In genomic region chr4:151801547-151802516, GRCh38 we compare ENCODE assay signal across 9 cellular contexts. TPM values are rescaled to one million over a fixed set of nuclear protein-coding genes. Genes with fewer than 3 reads are reported as not detected.
A peak's percentile ranks its signal among the peaks of the same experiment; 100 is the strongest.
DNase-seq lines count a peak whose midpoint lies in the region; ATAC-seq and TF ChIP-seq lines count a peak whose summit lies in the region.
"Had no signal": no experiment of that assay in that cellular context is flagged by ENCODE, and none has a peak within 500 bp of the region (broad histone marks: within the 10 kb centered on the region; RNA-seq: fewer than 3 reads in every experiment).

No MANE protein-coding gene starts in this region.

- BruUV-seq in Calu3 (replicated peaks; lab: Mats Ljungman, UMichigan): no TSS peak

- no peaks in the 10 kb centered on the region for H3K36me3 Mint-ChIP-seq in Calu3 (ENCODE audit: insufficient read depth, unreplicated experiment)
- H3K36me3 Mint-ChIP-seq in activated T-helper 17 cell treated with anti-CD3 and anti-CD28 coated beads, Interleukin-2, amount 50 U/mL, for 72 hours (ENCODE audit: low read depth): no peaks in the 10 kb centered on the region
- no peaks in the 10 kb centered on the region for H3K36me3 Mint-ChIP-seq in glutamatergic neuron (ENCODE audit: unreplicated experiment)

- no peak overlapping the region for H3K27ac Mint-ChIP-seq in Calu3 (ENCODE audit: unreplicated experiment)
- no peak overlapping the region for H3K27ac Mint-ChIP-seq in activated T-helper 17 cell treated with anti-CD3 and anti-CD28 coated beads, Interleukin-2, amount 50 U/mL, for 72 hours
- no peak overlapping the region for H3K27ac Mint-ChIP-seq in glutamatergic neuron (ENCODE audit: unreplicated experiment)
- H3K27ac Mint-ChIP-seq: activated naive CD8-positive, alpha-beta T cell had no signal

- CTCF ChIA-PET in Calu3 (lab: Charles Lee): interaction anchor here (0.7 kb wide), 1 partner anchor 593 kb away, joined by 9 read pairs; no protein-coding TSS in a partner anchor

- DNase-seq in Calu3 (peak; percentile 46), H4 (ENCODE audit: low spot score) (peak; percentile 62), RPMI7951 (ENCODE audit: low read depth) (peak; percentile 44), glutamatergic neuron (peak; percentile 74), middle frontal gyrus (ENCODE audit: extremely low spot score, low spot score) (no peak)
- DNase-seq in stimulated activated CD4-positive, alpha-beta T cell treated with anti-CD3 and anti-CD28 coated beads, Interleukin-1b, Interleukin-23, amount 100 ng/mL, for 4 hours (ENCODE audit: low read depth in 2 of 2): peak; percentile 56 to 57

- no peaks in the 10 kb centered on the region for H3K4me1 Mint-ChIP-seq in Calu3 (ENCODE audit: low read depth, unreplicated experiment)
- no peaks in the 10 kb centered on the region for H3K4me1 Mint-ChIP-seq in activated T-helper 17 cell treated with anti-CD3 and anti-CD28 coated beads, Interleukin-2, amount 50 U/mL, for 72 hours
- H3K4me1 Mint-ChIP-seq in glutamatergic neuron (ENCODE audit: low read depth, unreplicated experiment): peaks cover 2% of the 10 kb centered on the region

- ATAC-seq in activated T-helper 17 cell treated with anti-CD3 and anti-CD28 coated beads, Interleukin-2, amount 50 U/mL, for 72 hours (replicated peaks): peak; percentile 69
- ATAC-seq in GM19455 (IDR thresholded peaks at IDR 0.05; ENCODE audit: unreplicated experiment): no peak

- TF ChIP-seq CTCF in Calu3 (IDR thresholded peaks at IDR 0.05; ENCODE audit: unreplicated experiment) (peak; percentile 68), glutamatergic neuron (IDR thresholded peaks at IDR 0.05; ENCODE audit: partially characterized antibody, unreplicated experiment) (peak; percentile 97)

- H3K27me3 Mint-ChIP-seq in Calu3 (ENCODE audit: unreplicated experiment) (peaks cover 20% of the 10 kb centered on the region), glutamatergic neuron (ENCODE audit: unreplicated experiment) (no peaks in the 10 kb centered on the region)
- H3K27me3 Mint-ChIP-seq in activated T-helper 17 cell treated with anti-CD3 and anti-CD28 coated beads, Interleukin-2, amount 50 U/mL, for 72 hours: no peaks in the 10 kb centered on the region
- H3K27me3 Mint-ChIP-seq: activated naive CD8-positive, alpha-beta T cell had no signal

- intact Hi-C loops in Calu3 (cut with micrococcal nuclease; ENCODE audit: unreplicated experiment): no loop called here

- H3K9me3 Mint-ChIP-seq in Calu3 (ENCODE audit: low read depth, unreplicated experiment): no peaks in the 10 kb centered on the region
- no peaks in the 10 kb centered on the region for H3K9me3 Mint-ChIP-seq in activated T-helper 17 cell treated with anti-CD3 and anti-CD28 coated beads, Interleukin-2, amount 50 U/mL, for 72 hours
- peaks cover 3% of the 10 kb centered on the region for H3K9me3 Mint-ChIP-seq in glutamatergic neuron (ENCODE audit: unreplicated experiment)

- H3K4me3 Mint-ChIP-seq in Calu3 (ENCODE audit: low read depth, unreplicated experiment): no peak overlapping the region
- no peak overlapping the region for H3K4me3 Mint-ChIP-seq in activated T-helper 17 cell treated with anti-CD3 and anti-CD28 coated beads, Interleukin-2, amount 50 U/mL, for 72 hours
- H3K4me3 Mint-ChIP-seq in glutamatergic neuron (ENCODE audit: unreplicated experiment): no peak overlapping the region
- H3K4me3 Mint-ChIP-seq: activated naive CD8-positive, alpha-beta T cell had no signal

RNA-seq across cellular contexts. Expression of gene GATB, which starts 41.0 kb away (rescaled TPM):
- total RNA-seq in Calu3 (2022) (11.6 and 13.7 TPM in 2 replicates), glutamatergic neuron (ENCODE audit: unreplicated experiment) (24.5 TPM)
- total RNA-seq in H4 (2014; rRNA removed; shearing (Covaris generic)): 22.7 and 38.2 TPM in 2 replicates
- total RNA-seq in RPMI7951 (2014; rRNA removed; shearing (Covaris generic)): 18.5 and 23.2 TPM in 2 replicates
- 10 to 100 TPM; 19.1 to 24.1 TPM for total RNA-seq in activated T-helper 17 cell treated with anti-CD3 and anti-CD28 coated beads, Interleukin-2, amount 50 U/mL, for 72 hours
